In the genomic region with DNA sequence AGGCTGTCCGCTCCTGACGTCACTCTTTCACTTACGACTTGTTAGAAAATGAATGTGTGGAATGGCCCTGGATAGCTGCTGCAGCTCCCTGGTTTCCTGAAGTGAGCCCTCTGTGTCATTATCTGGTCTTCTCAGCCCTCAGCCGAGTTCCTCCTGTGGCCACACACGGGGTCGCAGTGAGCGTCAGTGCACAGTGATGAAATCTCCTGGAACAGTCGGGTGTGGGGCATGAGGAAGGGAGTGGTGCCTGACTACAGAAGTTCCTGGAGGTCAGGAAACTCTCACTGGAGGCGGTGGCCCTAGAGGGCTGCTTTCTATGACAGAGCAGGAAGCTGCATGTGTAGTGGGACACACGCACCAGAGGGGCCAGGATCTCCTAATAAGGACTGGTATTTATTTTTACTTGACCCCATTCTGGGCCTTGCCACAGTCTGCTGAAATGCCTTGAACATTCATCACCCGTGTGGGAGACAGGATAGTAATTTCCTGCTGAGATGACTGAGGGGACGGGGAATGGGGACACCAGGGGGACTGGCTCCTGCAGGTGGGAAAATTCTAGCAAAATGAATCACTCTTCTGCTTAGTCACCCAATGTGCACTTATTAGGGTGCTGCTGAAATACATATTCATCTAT, we compare ENCODE assay signal across 1 cellular context.
TF ChIP-seq lines count a peak whose summit lies in the region.

No MANE protein-coding gene starts in this region.

TF ChIP-seq in A549, 52 proteins besides CTCF, POLR2A, EP300 and RAD21 (continued from another document):
- TF ChIP-seq, protein P1, sequence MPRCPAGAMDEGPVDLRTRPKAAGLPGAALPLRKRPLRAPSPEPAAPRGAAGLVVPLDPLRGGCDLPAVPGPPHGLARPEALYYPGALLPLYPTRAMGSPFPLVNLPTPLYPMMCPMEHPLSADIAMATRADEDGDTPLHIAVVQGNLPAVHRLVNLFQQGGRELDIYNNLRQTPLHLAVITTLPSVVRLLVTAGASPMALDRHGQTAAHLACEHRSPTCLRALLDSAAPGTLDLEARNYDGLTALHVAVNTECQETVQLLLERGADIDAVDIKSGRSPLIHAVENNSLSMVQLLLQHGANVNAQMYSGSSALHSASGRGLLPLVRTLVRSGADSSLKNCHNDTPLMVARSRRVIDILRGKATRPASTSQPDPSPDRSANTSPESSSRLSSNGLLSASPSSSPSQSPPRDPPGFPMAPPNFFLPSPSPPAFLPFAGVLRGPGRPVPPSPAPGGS (IDR thresholded peaks at IDR 0.05): peak; percentile 66; the same call in 1 of the 3 replicates
- peak; percentile 34 for TF ChIP-seq ZFP36 (IDR thresholded peaks at IDR 0.05; ENCODE audit: borderline replicate concordance, partially characterized antibody)
